Comparison of ENCODE assay signal across 17 cellular contexts in genomic region chr2:121175326-121175725, GRCh38.
DNase-seq lines count a peak whose midpoint lies in the region; ATAC-seq and TF ChIP-seq lines count a peak whose summit lies in the region.
"Had no signal": no experiment of that assay in that cellular context is flagged by ENCODE, and none has a peak within 500 bp of the region (broad histone marks: within the 10 kb centered on the region; RNA-seq: fewer than 3 reads in every experiment).

No MANE protein-coding gene starts in this region.

- ATAC-seq in foreskin keratinocyte, result no peak
- peak; percentile 45 to 63 for ATAC-seq in gastrocnemius medialis
- no peak for ATAC-seq in aorta (ENCODE audit: low FRiP score)

- TF ChIP-seq POLR2A in gastrocnemius medialis (IDR thresholded peaks at IDR 0.05), result no peak

- BruUV-seq in mammary epithelial cell (replicated peaks; lab: Mats Ljungman, UMichigan), result no TSS peak

- H3K4me1 ChIP-seq in mammary epithelial cell (ENCODE audit: insufficient read depth, low read length) (peaks cover 48% of the 10 kb centered on the region), foreskin keratinocyte (peaks cover 31% of the 10 kb centered on the region), gastrocnemius medialis (peaks cover 0 to 8% of the 10 kb centered on the region in 2 donors), aorta (ENCODE audit: control insufficient read depth in 1 of 2, insufficient read depth in 2 of 2, low read length in 2 of 2) (no peaks in the 10 kb centered on the region)
- H3K4me1 ChIP-seq: SJCRH30 had no signal

- H4K20me1 ChIP-seq in mammary epithelial cell (ENCODE audit: insufficient read depth, low read length), result no peaks in the 10 kb centered on the region

- no peak overlapping the region for H3K4me3 Mint-ChIP-seq in nephron progenitor cell
- H3K4me3 Mint-ChIP-seq: HFFc6 had no signal

- WGBS in mammary epithelial cell (ENCODE audit: low coverage, missing lambda C conversion rate), result 38% methylated on average over 9 of the region's 10 CpGs
- 79 to 81% methylated on average over 10 of the region's 10 CpGs for WGBS in aorta, 2 donors

- H3K36me3 ChIP-seq in mammary epithelial cell (ENCODE audit: insufficient read depth, low read length) (no peaks in the 10 kb centered on the region), gastrocnemius medialis (no peaks in the 10 kb centered on the region), WERI-Rb-1 (no peaks in the 10 kb centered on the region), aorta (ENCODE audit: control insufficient read depth in 1 of 2, insufficient read depth in 2 of 2, low read length in 1 of 2) (no peaks in the 10 kb centered on the region)

- in situ Hi-C loops in mammary epithelial cell (cut with MboI; ENCODE audit: low sequenced_read_pairs in 2 of 2) (no loop called here), gastrocnemius medialis (cut with MboI; ENCODE audit: low sequenced_read_pairs in 4 of 4) (no loop called here)

- POLR2A ChIA-PET in RWPE1 (lab: Yijun Ruan, JAX; ENCODE audit: low non-redundant PET), result no interaction called here

- H3K27me3 Mint-ChIP-seq in nephron progenitor cell (ENCODE audit: low read depth, poor library complexity), result peaks cover 17% of the 10 kb centered on the region

- H3K27me3 ChIP-seq in mammary epithelial cell (ENCODE audit: insufficient read depth, low read length) (no peaks in the 10 kb centered on the region), foreskin keratinocyte (no peaks in the 10 kb centered on the region), gastrocnemius medialis (peaks cover 0 to 4% (median 0%) of the 10 kb centered on the region in 3 donors), WERI-Rb-1 (ENCODE audit: insufficient read depth, low read depth, severe bottlenecking) (no peaks in the 10 kb centered on the region), aorta (ENCODE audit: control insufficient read depth in 1 of 2, insufficient read depth in 2 of 2, low read length in 1 of 2) (no peaks in the 10 kb centered on the region)
- H3K27me3 ChIP-seq: SJCRH30 had no signal

- no peak overlapping the region for H3K4me2 ChIP-seq in mammary epithelial cell (ENCODE audit: insufficient read depth, low read depth, low read length)

- no peaks in the 10 kb centered on the region for H3K79me2 ChIP-seq in mammary epithelial cell (ENCODE audit: insufficient read depth, low read length)

- CTCF ChIA-PET in RWPE1 (lab: Yijun Ruan, JAX), result interaction anchor here (0.6 to 0.9 kb wide), 3 partner anchors 28 to 348 kb away, joined by 3 to 4 read pairs (median 3); no protein-coding TSS in a partner anchor
- CTCF ChIA-PET in mammary epithelial cell (lab: Charles Lee; ENCODE audit: low non-redundant PET), result no interaction called here

- H3K4me1 Mint-ChIP-seq in nephron progenitor cell, result no peaks in the 10 kb centered on the region

- TF ChIP-seq CTCF in RWPE1 (conservative IDR thresholded peaks at IDR 0.05; ENCODE audit: low read depth), result no peak
- no peak for TF ChIP-seq CTCF in mammary epithelial cell (conservative IDR thresholded peaks at IDR 0.05 in 1 of 2, IDR thresholded peaks at IDR 0.05 in 1 of 2; ENCODE audit: extremely low read depth in 1 of 2, insufficient read depth in 1 of 2, low read depth in 1 of 2, low read length in 2 of 2)
- TF ChIP-seq CTCF in foreskin keratinocyte (conservative IDR thresholded peaks at IDR 0.05), result no peak
- no peak for TF ChIP-seq CTCF in gastrocnemius medialis (IDR thresholded peaks at IDR 0.05 in 4 of 5, conservative IDR thresholded peaks at IDR 0.05 in 1 of 5)
- no peak for TF ChIP-seq CTCF in WERI-Rb-1 (IDR thresholded peaks at IDR 0.05; ENCODE audit: low read depth, low read length)
- no peak for TF ChIP-seq CTCF in nephron progenitor cell (IDR thresholded peaks at IDR 0.05)

- H3K27ac Mint-ChIP-seq in nephron progenitor cell, result no peak overlapping the region
- H3K27ac Mint-ChIP-seq: HFFc6 had no signal

- no peak for DNase-seq in RWPE1 (ENCODE audit: low spot score)
- DNase-seq in mammary epithelial cell, result no peak
- no peak for DNase-seq in foreskin keratinocyte
- DNase-seq in gastrocnemius medialis, result no peak
- DNase-seq in OCI-M1 (lab: John Stamatoyannopoulos, UW), result no peak
- DNase-seq in WERI-Rb-1, result no peak
- no peak for DNase-seq in nephron progenitor cell
- DNase-seq in aorta, result no peak
- DNase-seq: DMS 273 treated with DMSO at 0.1 percent for 48 hours, GOT3, HFFc6, Karpas-422, NCI-H1105 treated with DMSO at 0.1 percent for 48 hours, NCI-H187 treated with DMSO at 0.1 percent for 48 hours, NCI-H2171, NCI-H774, SJCRH30 had no signal

- H3K9me3 ChIP-seq in mammary epithelial cell (replicated peaks; ENCODE audit: insufficient read depth, low read length), result peaks cover 7% of the 10 kb centered on the region
- no peaks in the 10 kb centered on the region for H3K9me3 ChIP-seq in gastrocnemius medialis
- peaks cover 5% of the 10 kb centered on the region for H3K9me3 ChIP-seq in WERI-Rb-1 (ENCODE audit: severe bottlenecking)
- peaks cover 7% of the 10 kb centered on the region for H3K9me3 ChIP-seq in aorta (ENCODE audit: control insufficient read depth, low read length)

- H2AFZ ChIP-seq in mammary epithelial cell (ENCODE audit: low read depth, low read length), result peak overlapping the region; percentile 88

- H3K36me3 Mint-ChIP-seq in nephron progenitor cell (ENCODE audit: low read depth), result peaks cover 7% of the 10 kb centered on the region

- intact Hi-C loops in mammary epithelial cell (cut with micrococcal nuclease), result no loop called here
- intact Hi-C loops in gastrocnemius medialis (cut with DNase I; ENCODE audit: low total_unique reads), result loop anchor here (10.0 kb wide), 1 partner anchor 1421 kb away; the partner anchor contains the start of gene PTPN4
- intact Hi-C loops in aorta (cut with DNase I), result no loop called here

- H3K9me3 Mint-ChIP-seq in nephron progenitor cell, result peaks cover 20% of the 10 kb centered on the region

- dilution Hi-C loops in mammary epithelial cell (cut with HindIII; ENCODE audit: low sequenced_read_pairs), result loop anchor here (5.0 kb wide), 1 partner anchor 67 kb away; no protein-coding TSS in a partner anchor

- H3K9ac ChIP-seq in mammary epithelial cell (ENCODE audit: insufficient read depth, low read length), result peak overlapping the region; percentile 62

- H3K27ac ChIP-seq in RWPE1, result peak overlapping the region; percentile 93
- H3K27ac ChIP-seq in mammary epithelial cell (ENCODE audit: insufficient read depth, low read depth, low read length), result peak overlapping the region; percentile 96
- H3K27ac ChIP-seq in foreskin keratinocyte, result peak overlapping the region; percentile 76
- H3K27ac ChIP-seq in gastrocnemius medialis, result peak overlapping the region in 2 of 4 donors; percentile 8 to 77
- H3K27ac ChIP-seq in WERI-Rb-1, result no peak overlapping the region
- H3K27ac ChIP-seq in aorta (ENCODE audit: low read depth in 1 of 2, low read length in 2 of 2), result no peak overlapping the region
- H3K27ac ChIP-seq: SJCRH30 had no signal

- H3K4me3 ChIP-seq in mammary epithelial cell (replicated peaks in 1 of 3; ENCODE audit: insufficient read depth in 1 of 3, low read depth in 2 of 3, low read length in 3 of 3) (no peak overlapping the region), gastrocnemius medialis (no peak overlapping the region), WERI-Rb-1 (ENCODE audit: low read depth, low read length) (no peak overlapping the region), aorta (ENCODE audit: low read length in 2 of 2) (no peak overlapping the region)
- H3K4me3 ChIP-seq: SJCRH30 had no signal

Comparison
In these comparisons a context has a peak if more than half of its experiments do, and no peak if none do; other contexts are left out.
1. H3K27ac ChIP-seq: peak in RWPE1 (single experiment), mammary epithelial cell (single experiment) and foreskin keratinocyte (single experiment); none in WERI-Rb-1 (single experiment) and aorta (0 of 2).
2. ATAC-seq: peak in gastrocnemius medialis (2 of 2); none in foreskin keratinocyte (single experiment) and aorta (single experiment).